Comparison of ENCODE assay signal across 20 cellular contexts in genomic region chr1:45526135-45526644, GRCh38. TPM values are rescaled to one million over a fixed set of nuclear protein-coding genes. Genes with fewer than 3 reads are reported as not detected.
DNase-seq lines count a peak whose midpoint lies in the region; ATAC-seq and TF ChIP-seq lines count a peak whose summit lies in the region.
"Had no signal": no experiment of that assay in that cellular context is flagged by ENCODE, and none has a peak within 500 bp of the region (broad histone marks: within the 10 kb centered on the region; RNA-seq: fewer than 3 reads in every experiment).

No MANE protein-coding gene starts in this region.

- no peak overlapping the region for H3K4me2 ChIP-seq in mesenchymal stem cell (ENCODE audit: low read length, poor library complexity, severe bottlenecking)
- H3K4me2 ChIP-seq: KMS-11 had no signal

- no peaks in the 10 kb centered on the region for H3K27me3 Mint-ChIP-seq in CD8-positive, alpha-beta T cell (ENCODE audit: low read depth)
- H3K27me3 Mint-ChIP-seq in activated CD4-positive, alpha-beta T cell treated with anti-CD3 and anti-CD28 coated beads, Interleukin-2, amount 10 ng/mL, durations not matched to agents 7 days and 5 days = peaks cover 7% of the 10 kb centered on the region

- TF ChIP-seq CTCF in CD8-positive, alpha-beta T cell (IDR thresholded peaks at IDR 0.05) = no peak

- no peak for ATAC-seq in CD8-positive, alpha-beta T cell

- no peak overlapping the region for H4K8ac ChIP-seq in mesenchymal stem cell (ENCODE audit: low read length)

- H3K27me3 ChIP-seq in mesenchymal stem cell (ENCODE audit: control insufficient read depth in 1 of 2, insufficient read depth in 1 of 2, low read length in 2 of 2) = no peaks in the 10 kb centered on the region
- H3K27me3 ChIP-seq in CD8-positive, alpha-beta T cell (ENCODE audit: insufficient read depth, low read length) = no peaks in the 10 kb centered on the region
- H3K27me3 ChIP-seq: adrenal gland, tibial nerve had no signal

- no peak overlapping the region for H3K4ac ChIP-seq in mesenchymal stem cell (ENCODE audit: low read depth in 1 of 2, low read length in 2 of 2)

- H3K14ac ChIP-seq in mesenchymal stem cell (ENCODE audit: low read length in 2 of 2) = no peak overlapping the region

- no peak overlapping the region for H2BK15ac ChIP-seq in mesenchymal stem cell (ENCODE audit: low read depth, poor library complexity, severe bottlenecking)

- POLR2A ChIA-PET in CD8-positive, alpha-beta T cell (lab: Charles Lee) = no interaction called here
- POLR2A ChIA-PET in activated CD4-positive, alpha-beta T cell treated with anti-CD3 and anti-CD28 coated beads, Interleukin-2, amount 10 ng/mL, durations not matched to agents 7 days and 5 days (lab: Charles Lee) = no interaction called here

- no peak overlapping the region for H2BK12ac ChIP-seq in mesenchymal stem cell (ENCODE audit: low read length in 2 of 2)

- H3K4me1 Mint-ChIP-seq in CD8-positive, alpha-beta T cell (ENCODE audit: low read depth) = peaks cover 8% of the 10 kb centered on the region
- H3K4me1 Mint-ChIP-seq in activated CD4-positive, alpha-beta T cell treated with anti-CD3 and anti-CD28 coated beads, Interleukin-2, amount 10 ng/mL, durations not matched to agents 7 days and 5 days = peaks cover 29% of the 10 kb centered on the region

- no peak overlapping the region for H2BK5ac ChIP-seq in mesenchymal stem cell (ENCODE audit: low read depth, low read length, poor library complexity, severe bottlenecking)

- H4K91ac ChIP-seq in mesenchymal stem cell (ENCODE audit: low read length) = no peak overlapping the region

- H3K36me3 Mint-ChIP-seq in CD8-positive, alpha-beta T cell = peaks cover 5% of the 10 kb centered on the region
- no peaks in the 10 kb centered on the region for H3K36me3 Mint-ChIP-seq in activated CD4-positive, alpha-beta T cell treated with anti-CD3 and anti-CD28 coated beads, Interleukin-2, amount 10 ng/mL, durations not matched to agents 7 days and 5 days (ENCODE audit: low read depth)

- H3K9ac ChIP-seq in mesenchymal stem cell (ENCODE audit: low read length) = no peak overlapping the region
- H3K9ac ChIP-seq: KMS-11 had no signal

- H3K4me1 ChIP-seq in mesenchymal stem cell (ENCODE audit: control insufficient read depth, insufficient read depth, low read depth, low read length) = peaks cover 5% of the 10 kb centered on the region
- peaks cover 4% of the 10 kb centered on the region for H3K4me1 ChIP-seq in CD8-positive, alpha-beta T cell (ENCODE audit: insufficient read depth, low read length)
- H3K4me1 ChIP-seq: adrenal gland, prostate gland had no signal

- no peak overlapping the region for H3K27ac ChIP-seq in mesenchymal stem cell (ENCODE audit: low read length, poor library complexity, severe bottlenecking)
- H3K27ac ChIP-seq in CD8-positive, alpha-beta T cell (ENCODE audit: low read depth, low read length) = no peak overlapping the region
- H3K27ac ChIP-seq: adrenal gland, coronary artery, KMS-11, prostate gland, tibial nerve had no signal

- CTCF ChIA-PET in CD8-positive, alpha-beta T cell (lab: Charles Lee) = no interaction called here
- CTCF ChIA-PET in activated CD4-positive, alpha-beta T cell treated with anti-CD3 and anti-CD28 coated beads, Interleukin-2, amount 10 ng/mL, durations not matched to agents 7 days and 5 days (lab: Charles Lee) = interaction anchor here (0.7 to 1.5 kb wide), 2 partner anchors 43 to 56 kb away, joined by 3 to 5 read pairs; no protein-coding TSS in a partner anchor

- no CpG with 5 or more reads among the region's 1 CpG for WGBS in mesenchymal stem cell

- peak; percentile 87 for DNase-seq in DMS53 (lab: John Stamatoyannopoulos, UW)
- peak; percentile 59 for DNase-seq in NCI-H774 (lab: John Stamatoyannopoulos, UW)
- peak; percentile 46 for DNase-seq in mesenchymal stem cell
- DNase-seq in CD8-positive, alpha-beta T cell = no peak
- DNase-seq in activated CD4-positive, alpha-beta T cell treated with anti-CD3 and anti-CD28 coated beads, Interleukin-2, amount 10 ng/mL, durations not matched to agents 7 days and 5 days = no peak
- DNase-seq: activated CD4-positive, alpha-beta T cell treated with anti-CD3 and anti-CD28 coated beads, Interleukin-2, amount 50 U/mL, for 4 hours; activated gamma-delta T cell treated with Interleukin-2 at 50 U/mL for 16 hours; adrenal gland; midbrain; MV-4-11; NCI-H1694 treated with DMSO at 0.1 percent for 48 hours; stimulated activated CD4-positive, alpha-beta T cell treated with anti-CD3 and anti-CD28 coated beads, Interleukin-2, amount 100 ng/mL, for 24 hours; stimulated activated naive CD4-positive, alpha-beta T cell treated with Interleukin-2 at 50 U/mL for 16 hours; T-helper 2 cell had no signal

- no peak overlapping the region for H3K23ac ChIP-seq in mesenchymal stem cell (ENCODE audit: low read length in 2 of 2)

- H3K36me3 ChIP-seq in mesenchymal stem cell (ENCODE audit: control insufficient read depth in 1 of 2, insufficient read depth in 2 of 2, low read depth in 1 of 2, low read length in 2 of 2) = no peaks in the 10 kb centered on the region
- H3K36me3 ChIP-seq in CD8-positive, alpha-beta T cell (ENCODE audit: insufficient read depth, low read length) = no peaks in the 10 kb centered on the region
- H3K36me3 ChIP-seq: adrenal gland, prostate gland, tibial nerve had no signal

- H3K9me3 ChIP-seq in mesenchymal stem cell (ENCODE audit: control insufficient read depth, low read length) = no peaks in the 10 kb centered on the region
- no peaks in the 10 kb centered on the region for H3K9me3 ChIP-seq in CD8-positive, alpha-beta T cell (ENCODE audit: low read length)
- H3K9me3 ChIP-seq: adrenal gland, prostate gland, tibial nerve had no signal

- no peak overlapping the region for H2AK5ac ChIP-seq in mesenchymal stem cell (ENCODE audit: low read length, severe bottlenecking)

- no peak overlapping the region for H3K18ac ChIP-seq in mesenchymal stem cell (ENCODE audit: low read depth in 1 of 2, low read length in 2 of 2)

- intact Hi-C loops in CD8-positive, alpha-beta T cell (cut with DNase I, micrococcal nuclease) = no loop called here

- H2AFZ ChIP-seq in mesenchymal stem cell (ENCODE audit: low read depth, low read length) = no peak overlapping the region

- H3K4me3 Mint-ChIP-seq in CD8-positive, alpha-beta T cell = no peak overlapping the region
- H3K4me3 Mint-ChIP-seq in activated CD4-positive, alpha-beta T cell treated with anti-CD3 and anti-CD28 coated beads, Interleukin-2, amount 10 ng/mL, durations not matched to agents 7 days and 5 days = no peak overlapping the region
- H3K4me3 Mint-ChIP-seq: neural crest cell had no signal

- no peak overlapping the region for H3K4me3 ChIP-seq in mesenchymal stem cell (ENCODE audit: insufficient read depth in 1 of 2, low read depth in 1 of 2, low read length in 2 of 2)
- no peak overlapping the region for H3K4me3 ChIP-seq in CD8-positive, alpha-beta T cell (ENCODE audit: low read depth, low read length)
- H3K4me3 ChIP-seq: adrenal gland, coronary artery, prostate gland, tibial nerve had no signal

- H2BK120ac ChIP-seq in mesenchymal stem cell (ENCODE audit: low read depth, low read length) = no peak overlapping the region

- no peak overlapping the region for H3K27ac Mint-ChIP-seq in CD8-positive, alpha-beta T cell
- no peak overlapping the region for H3K27ac Mint-ChIP-seq in activated CD4-positive, alpha-beta T cell treated with anti-CD3 and anti-CD28 coated beads, Interleukin-2, amount 10 ng/mL, durations not matched to agents 7 days and 5 days

- H3K79me1 ChIP-seq in mesenchymal stem cell (replicated peaks; ENCODE audit: low read length, poor library complexity, severe bottlenecking) = no peaks in the 10 kb centered on the region

- H3K9me3 Mint-ChIP-seq in CD8-positive, alpha-beta T cell = no peaks in the 10 kb centered on the region
- no peaks in the 10 kb centered on the region for H3K9me3 Mint-ChIP-seq in activated CD4-positive, alpha-beta T cell treated with anti-CD3 and anti-CD28 coated beads, Interleukin-2, amount 10 ng/mL, durations not matched to agents 7 days and 5 days
- H3K9me3 Mint-ChIP-seq: neural crest cell had no signal

RNA-seq across cellular contexts. Expression of gene PRDX1, which starts 4.5 kb away (rescaled TPM):
- 543 TPM for polyA plus RNA-seq in mesenchymal stem cell (2013, experiment 1 of 2)
- 562 TPM for polyA plus RNA-seq in mesenchymal stem cell (2013, experiment 2 of 2)
- 10 to 100 TPM; 20.4 to 27.0 TPM for total RNA-seq in CD8-positive, alpha-beta T cell
- total RNA-seq in activated CD4-positive, alpha-beta T cell treated with anti-CD3 and anti-CD28 coated beads, Interleukin-2, amount 10 ng/mL, durations not matched to agents 7 days and 5 days = 100 to 1,000 TPM; 269 to 331 TPM

RNA-seq across cellular contexts. Expression of gene AKR1A1, which starts 24.4 kb away (rescaled TPM):
- 163 TPM for polyA plus RNA-seq in mesenchymal stem cell (2013, experiment 1 of 2)
- polyA plus RNA-seq in mesenchymal stem cell (2013, experiment 2 of 2) = 181 TPM
- total RNA-seq in CD8-positive, alpha-beta T cell = 10 to 100 TPM; 27.2 to 31.9 TPM
- 100 to 1,000 TPM; 134 to 135 TPM for total RNA-seq in activated CD4-positive, alpha-beta T cell treated with anti-CD3 and anti-CD28 coated beads, Interleukin-2, amount 10 ng/mL, durations not matched to agents 7 days and 5 days

RNA-seq across cellular contexts. Expression of gene MMACHC, which starts 26.1 kb away (rescaled TPM):
- polyA plus RNA-seq in mesenchymal stem cell (2013, experiment 1 of 2) = 4.6 TPM
- 5.7 TPM for polyA plus RNA-seq in mesenchymal stem cell (2013, experiment 2 of 2)
- total RNA-seq in CD8-positive, alpha-beta T cell = under 1 TPM; 0.14 to 0.30 TPM
- 1 to 10 TPM; 6.6 to 6.7 TPM for total RNA-seq in activated CD4-positive, alpha-beta T cell treated with anti-CD3 and anti-CD28 coated beads, Interleukin-2, amount 10 ng/mL, durations not matched to agents 7 days and 5 days

RNA-seq across cellular contexts. Expression of gene CCDC163, which starts 26.3 kb away (rescaled TPM):
- polyA plus RNA-seq in mesenchymal stem cell (2013, experiment 1 of 2) = 1.6 TPM
- 1.9 TPM for polyA plus RNA-seq in mesenchymal stem cell (2013, experiment 2 of 2)
- total RNA-seq in CD8-positive, alpha-beta T cell = 1 to 10 TPM; 3.9 to 4.7 TPM
- total RNA-seq in activated CD4-positive, alpha-beta T cell treated with anti-CD3 and anti-CD28 coated beads, Interleukin-2, amount 10 ng/mL, durations not matched to agents 7 days and 5 days = 1 to 10 TPM; 5.3 to 5.8 TPM
- total RNA-seq: skeletal muscle tissue had no signal

RNA-seq across cellular contexts. Expression of gene TESK2, which starts 35.2 kb away (rescaled TPM):
- polyA plus RNA-seq in mesenchymal stem cell (2013, experiment 1 of 2) = 4.2 TPM
- polyA plus RNA-seq in mesenchymal stem cell (2013, experiment 2 of 2) = 4.2 TPM
- total RNA-seq in CD8-positive, alpha-beta T cell = 1 to 10 TPM; 4.6 to 5.8 TPM
- 1 to 10 TPM; 2.6 to 3.5 TPM for total RNA-seq in activated CD4-positive, alpha-beta T cell treated with anti-CD3 and anti-CD28 coated beads, Interleukin-2, amount 10 ng/mL, durations not matched to agents 7 days and 5 days

Comparison
In these comparisons a context has a peak if more than half of its experiments do, and no peak if none do; other contexts are left out.
1. DNase-seq: peak in DMS53 (single experiment), NCI-H774 (single experiment) and mesenchymal stem cell (single experiment); none in CD8-positive, alpha-beta T cell (0 of 7) and activated CD4-positive, alpha-beta T cell treated with anti-CD3 and anti-CD28 coated beads, Interleukin-2, amount 10 ng/mL, durations not matched to agents 7 days and 5 days (single experiment).
2. RNA of gene PRDX1, which starts 4.5 kb away (total RNA-seq): 269 to 331 TPM in activated CD4-positive, alpha-beta T cell treated with anti-CD3 and anti-CD28 coated beads, Interleukin-2, amount 10 ng/mL, durations not matched to agents 7 days and 5 days; 20.4 to 27.0 TPM in CD8-positive, alpha-beta T cell; every median in the first group is over 4 times any median in the second.
3. RNA of gene AKR1A1, which starts 24.4 kb away (total RNA-seq): 134 to 135 TPM in activated CD4-positive, alpha-beta T cell treated with anti-CD3 and anti-CD28 coated beads, Interleukin-2, amount 10 ng/mL, durations not matched to agents 7 days and 5 days; 27.2 to 31.9 TPM in CD8-positive, alpha-beta T cell; every median in the first group is over 4 times any median in the second.
4. RNA of gene MMACHC, which starts 26.1 kb away (total RNA-seq): 6.6 to 6.7 TPM in activated CD4-positive, alpha-beta T cell treated with anti-CD3 and anti-CD28 coated beads, Interleukin-2, amount 10 ng/mL, durations not matched to agents 7 days and 5 days; 0.14 to 0.30 TPM in CD8-positive, alpha-beta T cell; every median in the first group is over 4 times any median in the second.